In genomic region chr2:84965192-84965516, GRCh38 we compare ENCODE assay signal across 24 cellular contexts. TPM values are rescaled to one million over a fixed set of nuclear protein-coding genes. Genes with fewer than 3 reads are reported as not detected.
A peak's percentile ranks its signal among the peaks of the same experiment; 100 is the strongest.
DNase-seq lines count a peak whose midpoint lies in the region; ATAC-seq and TF ChIP-seq lines count a peak whose summit lies in the region.
"Had no signal": no experiment of that assay in that cellular context is flagged by ENCODE, and none has a peak within 500 bp of the region (broad histone marks: within the 10 kb centered on the region; RNA-seq: fewer than 3 reads in every experiment).

No MANE protein-coding gene starts in this region.

- TF ChIP-seq CTCF in 22Rv1 (IDR thresholded peaks at IDR 0.05): no peak
- TF ChIP-seq CTCF in adrenal gland (IDR thresholded peaks at IDR 0.05): no peak
- no peak for TF ChIP-seq CTCF in gastrocnemius medialis (IDR thresholded peaks at IDR 0.05 in 4 of 5, conservative IDR thresholded peaks at IDR 0.05 in 1 of 5)

- H3K4me3 ChIP-seq in mesodermal cell (ENCODE audit: extremely low read depth, insufficient read depth, low read length, poor library complexity, severe bottlenecking) (no peak overlapping the region), adrenal gland (no peak overlapping the region), gastrocnemius medialis (no peak overlapping the region)
- H3K4me3 ChIP-seq: neural progenitor cell, SJSA1, smooth muscle cell, vagina had no signal

- DNase-seq in COLO829 (ENCODE audit: low spot score) (peak; percentile 71), SK-MEL-5 (ENCODE audit: low read depth, low spot score) (peak; percentile 94), adrenal gland (no peak), gastrocnemius medialis (no peak), cerebellum (ENCODE audit: low spot score) (no peak), globus pallidus (ENCODE audit: low spot score) (no peak)
- DNase-seq: amniotic stem cell; dermis blood vessel endothelial cell; GOT3; Kasumi-1; kidney; mesenchymal stem cell; NCI-H1105; NCI-H2171; NCI-H526; stimulated activated CD4-positive, alpha-beta T cell treated with anti-CD3 and anti-CD28 coated beads, Interleukin-4, amount 100 ng/mL, for 1 hour; substantia nigra; T-helper 17 cell had no signal

- in situ Hi-C loops in SK-MEL-5 (cut with HindIII; ENCODE audit: low pct_unique_long_range_greater_than_20kb, low sequenced_read_pairs): no loop called here
- in situ Hi-C loops in gastrocnemius medialis (cut with MboI; ENCODE audit: low sequenced_read_pairs in 4 of 4): no loop called here

- no peaks in the 10 kb centered on the region for H3K27me3 ChIP-seq in adrenal gland
- H3K27me3 ChIP-seq in gastrocnemius medialis: no peaks in the 10 kb centered on the region
- H3K27me3 ChIP-seq: neural progenitor cell, SJSA1, vagina had no signal

- H3K4me1 ChIP-seq in mesodermal cell (ENCODE audit: control insufficient read depth, insufficient read depth, low read length, poor library complexity, severe bottlenecking) (peaks cover 7% of the 10 kb centered on the region), adrenal gland (replicated peaks in 1 of 2) (peaks cover 11 to 35% of the 10 kb centered on the region in 2 donors), gastrocnemius medialis (peaks cover 21 to 23% of the 10 kb centered on the region in 2 donors)

- no peak for ATAC-seq in gastrocnemius medialis
- ATAC-seq: T-helper 17 cell had no signal

- H3K27ac ChIP-seq in 22Rv1 (peak overlapping the region; percentile 99), mesodermal cell (ENCODE audit: low read depth, low read length, severe bottlenecking) (peak overlapping the region; percentile 16), adrenal gland (peak overlapping the region in 2 of 5 donors; percentile 26 to 35), gastrocnemius medialis (no peak overlapping the region)
- H3K27ac ChIP-seq: neural progenitor cell, SJSA1, vagina had no signal

- intact Hi-C loops in adrenal gland (cut with DNase I) (no loop called here), gastrocnemius medialis (cut with DNase I; ENCODE audit: low total_unique reads) (no loop called here)

- H3K9me3 ChIP-seq in mesodermal cell (ENCODE audit: control insufficient read depth, low read length): no peaks in the 10 kb centered on the region
- H3K9me3 ChIP-seq in adrenal gland (replicated peaks in 1 of 3): no peaks in the 10 kb centered on the region
- no peaks in the 10 kb centered on the region for H3K9me3 ChIP-seq in gastrocnemius medialis
- H3K9me3 ChIP-seq: SJSA1, vagina had no signal

- TF ChIP-seq POLR2A in adrenal gland (IDR thresholded peaks at IDR 0.05) (no peak), gastrocnemius medialis (IDR thresholded peaks at IDR 0.05) (no peak)

- H3K36me3 ChIP-seq in mesodermal cell (ENCODE audit: control insufficient read depth, insufficient read depth, low read length): peaks cover 62% of the 10 kb centered on the region
- H3K36me3 ChIP-seq in adrenal gland (replicated peaks in 1 of 2): no peaks in the 10 kb centered on the region
- H3K36me3 ChIP-seq in gastrocnemius medialis: peaks cover 0 to 3% of the 10 kb centered on the region in 2 donors

RNA-seq across cellular contexts. Expression of gene KCMF1, which starts 5.8 kb away (rescaled TPM):
- 86.3 and 98.3 TPM in 2 replicates for total RNA-seq in SK-MEL-5 (2014; rRNA removed; shearing (Covaris generic))
- 59.1 and 66.4 TPM in 2 replicates for polyA plus RNA-seq in SK-MEL-5 (2015; cell fraction: cytosol; rRNA removed)
- 23.2 and 31.9 TPM in 2 replicates for polyA plus RNA-seq in SK-MEL-5 (2015; cell fraction: nucleus; rRNA removed)
- polyA plus RNA-seq in mesodermal cell (2013, experiment 1 of 2): 81.2 TPM
- 82.8 TPM for polyA plus RNA-seq in mesodermal cell (2013, experiment 2 of 2)
- total RNA-seq in adrenal gland: 10 to 100 TPM; 19.3 to 74.2 (median 45.4) TPM
- polyA plus RNA-seq in adrenal gland: 10 to 100 TPM in 2 of 3 donors, 1 to 10 TPM in 1; 9.7 to 63.3 (median 11.6) TPM
- 100 to 1,000 TPM; 158 to 178 (median 165) TPM for total RNA-seq in gastrocnemius medialis
- 32.4 TPM for total RNA-seq in cerebellum

RNA-seq across cellular contexts. Expression of gene TMSB10, which starts 59.7 kb away (rescaled TPM):
- total RNA-seq in SK-MEL-5 (2014; rRNA removed; shearing (Covaris generic)): 2,807 and 3,205 TPM in 2 replicates
- polyA plus RNA-seq in SK-MEL-5 (2015; cell fraction: cytosol; rRNA removed): 1,216 and 2,119 TPM in 2 replicates
- 98.5 and 120 TPM in 2 replicates for polyA plus RNA-seq in SK-MEL-5 (2015; cell fraction: nucleus; rRNA removed)
- polyA plus RNA-seq in mesodermal cell (2013, experiment 1 of 2): 5,056 TPM
- 4,856 TPM for polyA plus RNA-seq in mesodermal cell (2013, experiment 2 of 2)
- 1,000 to 10,000 TPM in 4 of 8 donors, 100 to 1,000 TPM in 4; 473 to 2,004 (median 995) TPM for total RNA-seq in adrenal gland
- 1,000 to 10,000 TPM in 2 of 3 donors, 100 to 1,000 TPM in 1; 700 to 1,968 (median 1,951) TPM for polyA plus RNA-seq in adrenal gland
- 100 to 1,000 TPM; 329 to 954 (median 486) TPM for total RNA-seq in gastrocnemius medialis
- total RNA-seq in cerebellum: 1,631 TPM

Comparison
In these comparisons a context has a peak if more than half of its experiments do, and no peak if none do; other contexts are left out.
1. H3K27ac ChIP-seq: peak in 22Rv1 (single experiment) and mesodermal cell (single experiment); none in gastrocnemius medialis (0 of 4).
2. DNase-seq: peak in COLO829 (single experiment) and SK-MEL-5 (single experiment); none in adrenal gland (0 of 7), gastrocnemius medialis (0 of 2), cerebellum (single experiment) and globus pallidus (single experiment).